11 cellular contexts compared by ENCODE assay signal in the genomic region with DNA sequence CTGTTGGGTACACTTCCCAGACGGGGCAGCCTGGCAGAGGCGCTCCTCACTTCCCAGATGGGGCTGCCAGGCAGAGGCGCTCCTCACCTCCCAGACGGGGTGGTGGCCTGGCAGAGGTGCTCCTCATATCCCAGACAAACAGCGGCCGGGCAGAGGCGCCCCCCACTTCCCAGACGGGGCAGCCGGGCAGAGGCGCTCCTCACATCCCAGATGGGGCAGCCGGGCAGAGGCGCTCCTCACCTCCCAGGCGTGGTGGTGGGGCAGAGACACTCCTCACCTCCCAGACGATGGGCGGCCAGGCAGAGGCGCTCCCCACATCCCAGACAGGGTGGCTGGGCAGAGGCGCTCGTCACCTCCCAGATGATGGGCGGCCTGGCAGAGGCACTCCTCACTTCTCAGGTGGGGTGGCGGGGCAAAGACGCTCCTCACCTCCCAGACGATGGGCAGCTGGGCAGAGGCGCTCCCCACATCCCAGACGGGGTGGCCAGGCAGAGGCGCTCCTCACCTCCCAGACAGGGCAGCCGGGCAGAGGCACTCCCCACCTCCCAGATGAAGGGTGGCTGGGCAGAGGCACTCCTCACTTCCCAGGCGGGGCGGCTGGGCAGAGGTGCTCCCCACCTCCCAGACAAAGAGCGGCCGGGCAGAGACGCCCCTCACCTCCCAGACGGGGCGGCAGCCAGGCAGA. TPM values are rescaled to one million over a fixed set of nuclear protein-coding genes. Genes with fewer than 3 reads are reported as not detected.
"Had no signal": no experiment of that assay in that cellular context is flagged by ENCODE, and none has a peak within 500 bp of the region (broad histone marks: within the 10 kb centered on the region; RNA-seq: fewer than 3 reads in every experiment).

No MANE protein-coding gene starts in this region.

RNA-seq across cellular contexts. Expression of a gene that starts 19.7 kb away (rescaled TPM):
- total RNA-seq: activated naive CD4-positive, alpha-beta T cell treated with anti-CD3 and anti-CD28 coated beads for 36 hours; activated naive CD4-positive, alpha-beta T cell treated with anti-CD3 and anti-CD28 coated beads, Interleukin-2, amount 50 U/mL, for 72 hours; activated naive CD8-positive, alpha-beta T cell treated with anti-CD3 and anti-CD28 coated beads for 36 hours; activated naive CD8-positive, alpha-beta T cell treated with anti-CD3 and anti-CD28 coated beads, Interleukin-2, amount 10 ng/mL, durations not matched to agents 7 days and 5 days; activated T-cell treated with anti-CD3 and anti-CD28 coated beads, Interleukin-2, amount 50 U/mL, for 4 hours; activated T-cell treated with anti-CD3 and anti-CD28 coated beads, Interleukin-2, amount 50 U/mL, for 72 hours; activated T-helper 1 cell treated with anti-CD3 and anti-CD28 coated beads, Interleukin-12 subunit alpha, Interleukin-12 subunit beta, Interleukin-2, Interleukin-4 antibody, amounts not matched to agents 30 ng/mL and 10 ng/mL and 1 ng/mL, durations not matched to agents 14 hours and 24 hours and 36 hours; activated T-helper 17 cell treated with anti-CD3 and anti-CD28 coated beads, Interleukin-2, amount 50 U/mL, for 72 hours; activated T-helper 2 cell treated with anti-CD3 and anti-CD28 coated beads, Interferon-gamma antibody, Interleukin-2, Interleukin-4, amounts not matched to agents 10 μg/mL and 5 μg/mL and 100 μg/mL, durations not matched to agents 14 hours and 24 hours and 36 hours; bronchial epithelial cell had no signal
- polyA plus RNA-seq: aorta had no signal
